15 cellular contexts compared by ENCODE assay signal in genomic region chr9:86700601-86701000, GRCh38.
DNase-seq lines count a peak whose midpoint lies in the region; ATAC-seq and TF ChIP-seq lines count a peak whose summit lies in the region.
"Had no signal": no experiment of that assay in that cellular context is flagged by ENCODE, and none has a peak within 500 bp of the region (broad histone marks: within the 10 kb centered on the region; RNA-seq: fewer than 3 reads in every experiment).

No MANE protein-coding gene starts in this region.

- no peak; a peak in 1 of 4 replicates for TF ChIP-seq EP300 in SK-N-SH (IDR thresholded peaks at IDR 0.05; ENCODE audit: borderline replicate concordance in 1 of 2, low read depth in 1 of 2, low read length in 1 of 2)

- CTCF ChIA-PET in SK-N-SH (lab: Yijun Ruan, JAX), result interaction anchor here (0.7 to 1.2 kb wide), 3 partner anchors 17 to 267 kb away, joined by 3 read pairs; no protein-coding TSS in a partner anchor
- CTCF ChIA-PET in CD4-positive, alpha-beta T cell (lab: Charles Lee), result no interaction called here

- H3K9me3 ChIP-seq in SK-N-SH (no peaks in the 10 kb centered on the region), fibroblast of lung (ENCODE audit: control insufficient read depth, insufficient read depth, low read depth, low read length) (no peaks in the 10 kb centered on the region)
- H3K9me3 ChIP-seq in CD4-positive, alpha-beta T cell (ENCODE audit: control insufficient read depth, low read length), result no peaks in the 10 kb centered on the region

- H2AFZ ChIP-seq in SK-N-SH (ENCODE audit: low read depth), result no peak overlapping the region
- H2AFZ ChIP-seq in fibroblast of lung (ENCODE audit: low read length), result no peak overlapping the region

- H3K9me3 Mint-ChIP-seq in mesothelial cell of epicardium, result no peaks in the 10 kb centered on the region
- H3K9me3 Mint-ChIP-seq in CD4-positive, alpha-beta T cell, result no peaks in the 10 kb centered on the region
- H3K9me3 Mint-ChIP-seq: activated CD8-positive, alpha-beta T cell treated with anti-CD3 and anti-CD28 coated beads for 36 hours; activated naive CD4-positive, alpha-beta T cell treated with anti-CD3 and anti-CD28 coated beads, Interleukin-2, amount 50 U/mL, for 24 hours; neural crest cell; stimulated activated naive CD8-positive, alpha-beta T cell treated with anti-CD3 and anti-CD28 coated beads, Interleukin-15, Interleukin-2, amounts not matched to agents 100 ng/mL and 50 ng/mL, for 24 hours; T-helper 2 cell treated with Interferon-gamma antibody and Interleukin-4, amounts not matched to agents 5 μg/mL and 100 μg/mL, for 36 hours had no signal

- H3K79me2 ChIP-seq in SK-N-SH (ENCODE audit: insufficient read depth) (no peaks in the 10 kb centered on the region), fibroblast of lung (ENCODE audit: control insufficient read depth, insufficient read depth, low read length) (no peaks in the 10 kb centered on the region)

- peaks cover 13% of the 10 kb centered on the region for H3K27me3 Mint-ChIP-seq in mesothelial cell of epicardium (ENCODE audit: low read depth)
- H3K27me3 Mint-ChIP-seq in CD4-positive, alpha-beta T cell, result peaks cover 27% of the 10 kb centered on the region
- H3K27me3 Mint-ChIP-seq: activated naive CD4-positive, alpha-beta T cell treated with anti-CD3 and anti-CD28 coated beads, Interleukin-2, amount 50 U/mL, for 24 hours; stimulated activated naive CD8-positive, alpha-beta T cell treated with anti-CD3 and anti-CD28 coated beads, Interleukin-15, Interleukin-2, amounts not matched to agents 100 ng/mL and 50 ng/mL, for 24 hours had no signal

- H3K9ac ChIP-seq in SK-N-SH (no peak overlapping the region), fibroblast of lung (ENCODE audit: insufficient read depth, low read length) (no peak overlapping the region)

- no peak for DNase-seq in SK-N-SH
- peak; percentile 61 to 80 for DNase-seq in fibroblast of lung (ENCODE audit: low read depth in 2 of 2)
- peak in 1 of 2 experiments; percentile 47 for DNase-seq in mesothelial cell of epicardium (ENCODE audit: low spot score in 2 of 2, unreplicated experiment in 2 of 2)
- peak; percentile 22 for DNase-seq in stromal cell of bone marrow (ENCODE audit: low read depth)
- no peak for DNase-seq in CD4-positive, alpha-beta T cell
- no peak for DNase-seq in stimulated activated CD4-positive, alpha-beta T cell treated with anti-CD3 and anti-CD28 coated beads, Interleukin-12 subunit alpha, Interleukin-12 subunit beta, amount 100 ng/mL, for 4 hours
- no peak for DNase-seq in activated CD4-positive, alpha-beta T cell treated with anti-CD3 and anti-CD28 coated beads for 48 hours
- DNase-seq in retina, result no peak
- DNase-seq: activated CD8-positive, alpha-beta T cell treated with anti-CD3 and anti-CD28 coated beads for 36 hours; NCI-H2081; stimulated activated CD4-positive, alpha-beta T cell treated with anti-CD3 and anti-CD28 coated beads, Interleukin-4, amount 100 ng/mL, for 24 hours had no signal

- H4K20me1 ChIP-seq in SK-N-SH (ENCODE audit: insufficient read depth) (no peaks in the 10 kb centered on the region), fibroblast of lung (ENCODE audit: control insufficient read depth, extremely low read depth, insufficient read depth, low read length) (no peaks in the 10 kb centered on the region)

- H3K36me3 Mint-ChIP-seq in mesothelial cell of epicardium, result no peaks in the 10 kb centered on the region
- no peaks in the 10 kb centered on the region for H3K36me3 Mint-ChIP-seq in CD4-positive, alpha-beta T cell (ENCODE audit: low read depth)
- H3K36me3 Mint-ChIP-seq: activated naive CD4-positive, alpha-beta T cell treated with anti-CD3 and anti-CD28 coated beads, Interleukin-2, amount 50 U/mL, for 24 hours had no signal

- TF ChIP-seq RAD21 in SK-N-SH (IDR thresholded peaks at IDR 0.05; ENCODE audit: low read length), result no peak

- H3K4me1 ChIP-seq in SK-N-SH (ENCODE audit: control insufficient read depth in 1 of 2, insufficient read depth in 2 of 2, low read depth in 1 of 2, low read length in 1 of 2) (peaks cover 10 to 13% of the 10 kb centered on the region in 2 experiments), fibroblast of lung (ENCODE audit: control insufficient read depth, extremely low read depth, insufficient read depth, low read length) (peaks cover 4% of the 10 kb centered on the region)

- H3K27me3 ChIP-seq in SK-N-SH (ENCODE audit: insufficient read depth), result no peaks in the 10 kb centered on the region
- no peaks in the 10 kb centered on the region for H3K27me3 ChIP-seq in fibroblast of lung (ENCODE audit: control insufficient read depth, insufficient read depth, low read length)
- H3K27me3 ChIP-seq in CD4-positive, alpha-beta T cell (ENCODE audit: control insufficient read depth, insufficient read depth, low read length), result no peaks in the 10 kb centered on the region

- POLR2A ChIA-PET in SK-N-SH (lab: Yijun Ruan, JAX), result no interaction called here
- POLR2A ChIA-PET in CD4-positive, alpha-beta T cell (lab: Charles Lee), result no interaction called here

- H3K4me3 ChIP-seq in SK-N-SH (ENCODE audit: low read depth in 2 of 2, low read length in 1 of 2) (no peak overlapping the region), fibroblast of lung (replicated peaks in 1 of 4; ENCODE audit: control extremely low read depth in 1 of 4, insufficient read depth in 1 of 4, low read depth in 3 of 4, low read length in 4 of 4) (no peak overlapping the region)

- H3K4me2 ChIP-seq in SK-N-SH (no peak overlapping the region), fibroblast of lung (ENCODE audit: extremely low read depth, insufficient read depth, low read length) (no peak overlapping the region)

- no peak overlapping the region for H3K4me3 Mint-ChIP-seq in mesothelial cell of epicardium
- no peak overlapping the region for H3K4me3 Mint-ChIP-seq in CD4-positive, alpha-beta T cell
- H3K4me3 Mint-ChIP-seq: activated CD8-positive, alpha-beta T cell treated with anti-CD3 and anti-CD28 coated beads for 36 hours; activated naive CD4-positive, alpha-beta T cell treated with anti-CD3 and anti-CD28 coated beads, Interleukin-2, amount 50 U/mL, for 24 hours; neural crest cell; stimulated activated naive CD8-positive, alpha-beta T cell treated with anti-CD3 and anti-CD28 coated beads, Interleukin-15, Interleukin-2, amounts not matched to agents 100 ng/mL and 50 ng/mL, for 24 hours; T-helper 2 cell treated with Interferon-gamma antibody and Interleukin-4, amounts not matched to agents 5 μg/mL and 100 μg/mL, for 36 hours had no signal

- peak overlapping the region; percentile 59 for H3K27ac Mint-ChIP-seq in mesothelial cell of epicardium
- H3K27ac Mint-ChIP-seq in CD4-positive, alpha-beta T cell, result no peak overlapping the region
- H3K27ac Mint-ChIP-seq: activated CD8-positive, alpha-beta T cell treated with anti-CD3 and anti-CD28 coated beads for 36 hours; activated naive CD4-positive, alpha-beta T cell treated with anti-CD3 and anti-CD28 coated beads, Interleukin-2, amount 50 U/mL, for 24 hours; stimulated activated naive CD8-positive, alpha-beta T cell treated with anti-CD3 and anti-CD28 coated beads, Interleukin-15, Interleukin-2, amounts not matched to agents 100 ng/mL and 50 ng/mL, for 24 hours; T-helper 2 cell treated with Interferon-gamma antibody and Interleukin-4, amounts not matched to agents 5 μg/mL and 100 μg/mL, for 36 hours had no signal

- no peak for ATAC-seq in CD4-positive, alpha-beta T cell (ENCODE audit: poor library complexity)
- ATAC-seq: activated CD8-positive, alpha-beta T cell treated with anti-CD3 and anti-CD28 coated beads for 36 hours had no signal

- no peaks in the 10 kb centered on the region for H3K9me2 ChIP-seq in SK-N-SH

- 53% methylated on average over 5 of the region's 5 CpGs for WGBS in SK-N-SH (ENCODE audit: low lambda C conversion rate)

- H3K27ac ChIP-seq in SK-N-SH (ENCODE audit: low read depth in 2 of 2, low read length in 1 of 2) (peak overlapping the region; percentile 25 to 50; a peak in 3 of 4 replicates), fibroblast of lung (ENCODE audit: insufficient read depth, low read length) (no peak overlapping the region)
- H3K27ac ChIP-seq in CD4-positive, alpha-beta T cell (ENCODE audit: low read depth, low read length), result no peak overlapping the region

- intact Hi-C loops in CD4-positive, alpha-beta T cell (cut with DNase I, micrococcal nuclease), result no loop called here

- TF ChIP-seq CTCF in SK-N-SH (IDR thresholded peaks at IDR 0.05), result no peak
- no peak for TF ChIP-seq CTCF in fibroblast of lung (conservative IDR thresholded peaks at IDR 0.05 in 1 of 2, IDR thresholded peaks at IDR 0.05 in 1 of 2; ENCODE audit: low read depth in 1 of 2, low read length in 2 of 2)
- TF ChIP-seq CTCF in mesothelial cell of epicardium (IDR thresholded peaks at IDR 0.05; ENCODE audit: unreplicated experiment), result no peak
- no peak for TF ChIP-seq CTCF in CD4-positive, alpha-beta T cell (IDR thresholded peaks at IDR 0.05)

- H3F3A ChIP-seq in SK-N-SH (replicated peaks; ENCODE audit: insufficient read depth), result no peaks in the 10 kb centered on the region

- peaks cover 49% of the 10 kb centered on the region for H3K4me1 Mint-ChIP-seq in mesothelial cell of epicardium
- H3K4me1 Mint-ChIP-seq in CD4-positive, alpha-beta T cell (ENCODE audit: low read depth), result no peaks in the 10 kb centered on the region
- H3K4me1 Mint-ChIP-seq: activated naive CD4-positive, alpha-beta T cell treated with anti-CD3 and anti-CD28 coated beads, Interleukin-2, amount 50 U/mL, for 24 hours had no signal

- H3K36me3 ChIP-seq in SK-N-SH (replicated peaks in 1 of 2; ENCODE audit: control insufficient read depth in 1 of 2, insufficient read depth in 2 of 2, low read length in 1 of 2) (no peaks in the 10 kb centered on the region), fibroblast of lung (ENCODE audit: control insufficient read depth, insufficient read depth, low read length) (no peaks in the 10 kb centered on the region)

TF ChIP-seq in SK-N-SH, 30 proteins besides CTCF, POLR2A, EP300 and RAD21:
- TF ChIP-seq TCF12 (IDR thresholded peaks at IDR 0.05) (no peak), FOXJ3 (CRISPR knock-in tag; IDR thresholded peaks at IDR 0.05) (no peak), RFX5 (IDR thresholded peaks at IDR 0.05; ENCODE audit: low read length) (peak; percentile 70), RCOR1 (IDR thresholded peaks at IDR 0.05; ENCODE audit: low read length) (no peak)

Comparison
In these comparisons a context has a peak if more than half of its experiments do, and no peak if none do; other contexts are left out.
1. DNase-seq: peak in fibroblast of lung (2 of 2) and stromal cell of bone marrow (single experiment); none in SK-N-SH (single experiment), CD4-positive, alpha-beta T cell (0 of 10), stimulated activated CD4-positive, alpha-beta T cell treated with anti-CD3 and anti-CD28 coated beads, Interleukin-12 subunit alpha, Interleukin-12 subunit beta, amount 100 ng/mL, for 4 hours (single experiment), activated CD4-positive, alpha-beta T cell treated with anti-CD3 and anti-CD28 coated beads for 48 hours (single experiment) and retina (single experiment).
2. H3K27ac ChIP-seq: peak in SK-N-SH (2 of 2); none in fibroblast of lung (single experiment) and CD4-positive, alpha-beta T cell (single experiment).